Comparison of ENCODE assay signal across 8 cellular contexts in the genomic region with DNA sequence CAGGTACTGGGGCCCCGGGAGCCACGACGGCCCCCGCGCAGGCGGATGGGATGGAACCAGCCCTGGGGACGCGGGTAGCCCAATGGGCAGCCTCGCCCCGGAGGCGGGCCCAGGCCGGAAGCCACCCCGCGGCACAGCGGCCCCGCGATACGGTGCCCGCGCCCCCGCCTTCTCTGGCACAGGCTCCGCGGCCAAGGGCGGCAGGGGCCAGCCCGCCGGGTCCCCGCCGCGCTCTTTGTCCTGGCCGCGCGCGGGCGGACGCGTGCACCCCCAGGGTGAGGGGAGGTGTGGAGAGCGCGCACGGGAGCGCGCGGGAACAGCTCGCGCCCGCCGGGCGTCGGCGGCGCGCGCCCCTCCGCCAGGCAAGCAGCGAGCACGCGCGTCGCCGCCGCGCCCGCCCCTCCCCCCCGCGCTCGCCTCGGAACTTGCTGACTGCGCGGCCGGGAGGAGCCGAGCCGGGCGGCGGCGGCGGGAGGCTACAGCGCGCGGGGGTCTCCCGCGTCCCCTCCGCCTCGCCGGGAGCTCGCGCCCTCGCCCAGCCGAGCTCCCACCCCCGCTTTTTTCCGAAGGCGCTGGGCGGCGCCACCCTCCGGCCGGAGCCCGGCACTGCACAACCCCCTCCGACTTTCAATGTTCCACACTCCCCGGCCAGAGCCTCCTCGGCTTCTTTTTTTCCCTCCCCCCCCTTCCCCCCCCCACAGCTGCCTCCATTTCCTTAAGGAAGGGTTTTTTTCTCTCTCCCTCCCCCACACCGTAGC. TPM values are rescaled to one million over a fixed set of nuclear protein-coding genes. Genes with fewer than 3 reads are reported as not detected.
DNase-seq lines count a peak whose midpoint lies in the region; ATAC-seq and TF ChIP-seq lines count a peak whose summit lies in the region.

UBE2E3 (plus strand) TSS at position 421 of the 758 bp plus-strand sequence. CDS start 1,438 bp downstream, outside the sequence.

- peak; percentile 77 for ATAC-seq in CD8-positive, alpha-beta T cell
- ATAC-seq in GM19351 (IDR thresholded peaks at IDR 0.05; ENCODE audit: unreplicated experiment): peak; percentile 64
- ATAC-seq in HG03520 (IDR thresholded peaks at IDR 0.05; ENCODE audit: unreplicated experiment): peak; percentile 68

- H3K4me2 ChIP-seq in OCI-LY1 (ENCODE audit: low read length): peak within 1 kb of the TSS; percentile 99

- peak within 1 kb of the TSS; percentile 55 for H3K27ac ChIP-seq in CD8-positive, alpha-beta T cell (ENCODE audit: low read depth, low read length)
- H3K27ac ChIP-seq in OCI-LY1 (ENCODE audit: low read depth, low read length, poor library complexity, severe bottlenecking) (no peak within 1 kb of the TSS), epithelial cell of prostate (peak within 1 kb of the TSS; percentile 84)

- H3K27me3 ChIP-seq in CD8-positive, alpha-beta T cell (ENCODE audit: insufficient read depth, low read length): no peaks in the 10 kb centered on the region
- H3K27me3 ChIP-seq in OCI-LY1 (ENCODE audit: insufficient read depth, low read length): no peaks in the 10 kb centered on the region

- peaks cover 28% of the 10 kb centered on the region for H3K4me1 ChIP-seq in CD8-positive, alpha-beta T cell (ENCODE audit: insufficient read depth, low read length)
- H3K4me1 ChIP-seq in OCI-LY1 (ENCODE audit: insufficient read depth, low read length, severe bottlenecking): peaks cover 47% of the 10 kb centered on the region

- CTCF ChIA-PET in CD8-positive, alpha-beta T cell (lab: Charles Lee): interaction anchor here (0.6 to 1.6 kb wide), 11 partner anchors 8 to 923 kb away, joined by 3 to 11 read pairs (median 3); no protein-coding TSS in a partner anchor

- H3K9me2 ChIP-seq in OCI-LY1 (ENCODE audit: low read depth, low read length): no peaks in the 10 kb centered on the region

- no peaks in the 10 kb centered on the region for H3K27me3 Mint-ChIP-seq in CD8-positive, alpha-beta T cell (ENCODE audit: low read depth)

- peak within 1 kb of the TSS; percentile 82 for H3K9ac ChIP-seq in OCI-LY1 (ENCODE audit: low read length)

- no peaks in the 10 kb centered on the region for H3K9me3 ChIP-seq in CD8-positive, alpha-beta T cell (ENCODE audit: low read length)
- H3K9me3 ChIP-seq in OCI-LY1 (ENCODE audit: low read length): no peaks in the 10 kb centered on the region

- no peaks in the 10 kb centered on the region for H3K79me2 ChIP-seq in OCI-LY1 (ENCODE audit: insufficient read depth, low read length)

- POLR2A ChIA-PET in CD8-positive, alpha-beta T cell (lab: Charles Lee): interaction anchor here (0.7 to 3.6 kb wide), 14 partner anchors 11 to 1011 kb away, joined by 3 to 19 read pairs (median 4); no protein-coding TSS in a partner anchor

- peak within 1 kb of the TSS; percentile 29; the same call in 1 of the 2 replicates for H2AFZ ChIP-seq in OCI-LY1 (ENCODE audit: low read length)

- H3K4me3 ChIP-seq in CD8-positive, alpha-beta T cell (ENCODE audit: low read depth, low read length): peak within 1 kb of the TSS; percentile 85
- peak within 1 kb of the TSS; percentile 91 for H3K4me3 ChIP-seq in OCI-LY1 (ENCODE audit: low read depth, low read length, poor library complexity, severe bottlenecking)

- peaks cover 15% of the 10 kb centered on the region; the same call in 1 of the 2 replicates for H3F3A ChIP-seq in OCI-LY1 (ENCODE audit: insufficient read depth, low read length)

- peak; percentile 62 to 86 (median 77) for DNase-seq in CD8-positive, alpha-beta T cell
- DNase-seq in activated T-cell treated with anti-CD3 and anti-CD28 coated beads for 4 hours (peak; percentile 68), epithelial cell of prostate (ENCODE audit: low read depth, low spot score) (no peak), mucosa of gallbladder (ENCODE audit: low spot score) (peak; percentile 80)
- peak; percentile 47 to 55 for DNase-seq in stimulated activated CD8-positive, alpha-beta memory T cell treated with anti-CD3 and anti-CD28 coated beads, Interleukin-4, amount 100 ng/mL, for 4 hours (ENCODE audit: low read depth in 2 of 2, low spot score in 1 of 2)

- H3K9me3 Mint-ChIP-seq in CD8-positive, alpha-beta T cell: no peaks in the 10 kb centered on the region

- intact Hi-C loops in CD8-positive, alpha-beta T cell (cut with DNase I, micrococcal nuclease): loop anchor here (1.0 to 10.0 kb wide), 8 partner anchors 164 to 974 kb away; partner anchors contain the start of genes CWC22 (in 2 of the 2) and ITGA4 (in 1 of the 2)

- peak within 1 kb of the TSS; percentile 92 for H3K4me3 Mint-ChIP-seq in CD8-positive, alpha-beta T cell

- H3K36me3 Mint-ChIP-seq in CD8-positive, alpha-beta T cell: peaks cover 13% of the 10 kb centered on the region

- H3K27ac Mint-ChIP-seq in CD8-positive, alpha-beta T cell: peak within 1 kb of the TSS; percentile 93

- no peaks in the 10 kb centered on the region for H3K36me3 ChIP-seq in CD8-positive, alpha-beta T cell (ENCODE audit: insufficient read depth, low read length)
- peaks cover 22% of the 10 kb centered on the region; the same call in 1 of the 2 replicates for H3K36me3 ChIP-seq in OCI-LY1 (ENCODE audit: insufficient read depth, low read length)

- no peaks in the 10 kb centered on the region for H4K20me1 ChIP-seq in OCI-LY1 (ENCODE audit: insufficient read depth, low read length)

- no peak for TF ChIP-seq CTCF in CD8-positive, alpha-beta T cell (IDR thresholded peaks at IDR 0.05)
- peak; percentile 58 for TF ChIP-seq CTCF in OCI-LY1 (IDR thresholded peaks at IDR 0.05; ENCODE audit: low read length)

- peaks cover 45% of the 10 kb centered on the region for H3K4me1 Mint-ChIP-seq in CD8-positive, alpha-beta T cell (ENCODE audit: low read depth)

RNA-seq across cellular contexts. Expression of gene UBE2E3, which starts in this region (rescaled TPM):
- total RNA-seq in CD8-positive, alpha-beta T cell: 10 to 100 TPM; 20.0 to 20.1 TPM
- total RNA-seq in mucosa of gallbladder: 71.8 TPM
